Comparison of ENCODE assay signal across 8 cellular contexts in genomic region chr18:12307251-12307736, GRCh38. TPM values are rescaled to one million over a fixed set of nuclear protein-coding genes. Genes with fewer than 3 reads are reported as not detected.
DNase-seq lines count a peak whose midpoint lies in the region; ATAC-seq, FAIRE-seq and TF ChIP-seq lines count a peak whose summit lies in the region.

No MANE protein-coding gene starts in this region.

- FAIRE-seq in endothelial cell of umbilical vein (lab: Jason Lieb, UNC) (peak; percentile 81), urothelium cell line (lab: Jason Lieb, UNC) (no peak)

- H3K4me3 ChIP-seq in Peyer's patch, result peak overlapping the region; percentile 26 to 70 (median 58)
- peak overlapping the region; percentile 43 to 86 (median 69) for H3K4me3 ChIP-seq in endothelial cell of umbilical vein (replicated peaks in 1 of 3; ENCODE audit: insufficient read depth in 1 of 3, low read depth in 1 of 3, low read length in 3 of 3)
- no peak overlapping the region for H3K4me3 ChIP-seq in mucosa of descending colon

- peak; percentile 22 for ATAC-seq in mucosa of descending colon

- H3K4me1 ChIP-seq in Peyer's patch, result peaks cover 0 to 14% (median 7%) of the 10 kb centered on the region in 4 donors
- H3K4me1 ChIP-seq in endothelial cell of umbilical vein (ENCODE audit: control insufficient read depth, extremely low read depth, insufficient read depth, low read length), result peaks cover 23% of the 10 kb centered on the region
- H3K4me1 ChIP-seq in mucosa of descending colon (ENCODE audit: low read depth), result peaks cover 10% of the 10 kb centered on the region

- H3K9me3 ChIP-seq in Peyer's patch (peaks cover 0 to 2% (median 0%) of the 10 kb centered on the region in 4 donors), endothelial cell of umbilical vein (replicated peaks; ENCODE audit: control insufficient read depth, insufficient read depth, low read length) (no peaks in the 10 kb centered on the region), mucosa of descending colon (peaks cover 4% of the 10 kb centered on the region)

- intact Hi-C loops in endothelial cell of umbilical vein (cut with micrococcal nuclease), result loop anchor here (1.0 kb wide), 2 partner anchors 11 to 36 kb away; no protein-coding TSS in a partner anchor
- intact Hi-C loops in mucosa of descending colon (cut with DNase I, micrococcal nuclease), result no loop called here

- peak overlapping the region; percentile 98 for H3K4me2 ChIP-seq in endothelial cell of umbilical vein (ENCODE audit: insufficient read depth, low read length)

- DNase-seq in activated naive CD4-positive, alpha-beta T cell (lab: John Stamatoyannopoulos, UW), result no peak
- DNase-seq in Peyer's patch (peak in 1 of 3 donors; percentile 67), endothelial cell of umbilical vein (ENCODE audit: low read depth, low spot score) (peak; percentile 74), mucosa of descending colon (peak in 2 of 3 donors; percentile 41 to 42), urothelium cell line (ENCODE audit: low spot score) (peak; percentile 76), NCI-H510A (lab: John Stamatoyannopoulos, UW) (no peak), COLO668 (lab: John Stamatoyannopoulos, UW; ENCODE audit: unreplicated experiment) (no peak)

- POLR2A ChIA-PET in endothelial cell of umbilical vein (lab: Charles Lee), result interaction anchor here (0.6 to 4.0 kb wide), 11 partner anchors 10 to 43 kb away, joined by 4 to 46 read pairs (median 6); no protein-coding TSS in a partner anchor

- H3K4me1 Mint-ChIP-seq in activated naive CD4-positive, alpha-beta T cell treated with anti-CD3 and anti-CD28 coated beads, Interleukin-2, amount 50 U/mL, for 24 hours, result peaks cover 12% of the 10 kb centered on the region

- no peak overlapping the region for H3K27ac Mint-ChIP-seq in activated naive CD4-positive, alpha-beta T cell treated with anti-CD3 and anti-CD28 coated beads, Interleukin-2, amount 50 U/mL, for 24 hours

- H3K4me3 Mint-ChIP-seq in activated naive CD4-positive, alpha-beta T cell treated with anti-CD3 and anti-CD28 coated beads, Interleukin-2, amount 50 U/mL, for 24 hours, result peak overlapping the region; percentile 70

- TF ChIP-seq CTCF in Peyer's patch (IDR thresholded peaks at IDR 0.05) (no peak), endothelial cell of umbilical vein (IDR thresholded peaks at IDR 0.05; ENCODE audit: extremely low read depth in 1 of 2, insufficient read depth in 1 of 2, low read depth in 1 of 2, low read length in 2 of 2) (peak in 1 of 2 donors; percentile 33), mucosa of descending colon (IDR thresholded peaks at IDR 0.05) (no peak)

- no peaks in the 10 kb centered on the region for H4K20me1 ChIP-seq in endothelial cell of umbilical vein (replicated peaks; ENCODE audit: control insufficient read depth, extremely low read depth, insufficient read depth, low read length)

- H3K27ac ChIP-seq in Peyer's patch (peak overlapping the region; percentile 80 to 98 (median 90)), endothelial cell of umbilical vein (ENCODE audit: insufficient read depth, low read depth, low read length) (peak overlapping the region; percentile 76)

- peaks cover 8% of the 10 kb centered on the region for H3K36me3 Mint-ChIP-seq in activated naive CD4-positive, alpha-beta T cell treated with anti-CD3 and anti-CD28 coated beads, Interleukin-2, amount 50 U/mL, for 24 hours

- peaks cover 56% of the 10 kb centered on the region for H3K79me2 ChIP-seq in endothelial cell of umbilical vein (ENCODE audit: control insufficient read depth, insufficient read depth, low read length)

- peaks cover 5% of the 10 kb centered on the region for H3K9me3 Mint-ChIP-seq in activated naive CD4-positive, alpha-beta T cell treated with anti-CD3 and anti-CD28 coated beads, Interleukin-2, amount 50 U/mL, for 24 hours

- peak overlapping the region; percentile 81 for H2AFZ ChIP-seq in endothelial cell of umbilical vein (ENCODE audit: low read depth, low read length)

- no peaks in the 10 kb centered on the region for H3K9me1 ChIP-seq in endothelial cell of umbilical vein (replicated peaks; ENCODE audit: control insufficient read depth, extremely low read depth, insufficient read depth, low read length)

- H3K27me3 Mint-ChIP-seq in activated naive CD4-positive, alpha-beta T cell treated with anti-CD3 and anti-CD28 coated beads, Interleukin-2, amount 50 U/mL, for 24 hours, result peaks cover 36% of the 10 kb centered on the region

- H3K36me3 ChIP-seq in Peyer's patch (peaks cover 0 to 7% (median 0%) of the 10 kb centered on the region in 3 donors), endothelial cell of umbilical vein (ENCODE audit: control insufficient read depth in 2 of 2, extremely low read depth in 1 of 2, insufficient read depth in 2 of 2, low read length in 2 of 2) (peaks cover 2 to 8% of the 10 kb centered on the region in 2 experiments), mucosa of descending colon (ENCODE audit: low read depth) (no peaks in the 10 kb centered on the region)

- no peak for TF ChIP-seq POLR2A in Peyer's patch (IDR thresholded peaks at IDR 0.05)
- TF ChIP-seq POLR2A in endothelial cell of umbilical vein (IDR thresholded peaks at IDR 0.05; ENCODE audit: low read depth, low read length), result no peak

- H3K27me3 ChIP-seq in Peyer's patch (no peaks in the 10 kb centered on the region), endothelial cell of umbilical vein (ENCODE audit: control insufficient read depth in 2 of 2, insufficient read depth in 2 of 2, low read length in 2 of 2) (no peaks in the 10 kb centered on the region)

- dilution Hi-C loops in endothelial cell of umbilical vein (cut with MboI; ENCODE audit: extremely low pct_ligation_motif_present, low sequenced_read_pairs), result no loop called here

- CTCF ChIA-PET in endothelial cell of umbilical vein (lab: Charles Lee), result interaction anchor here (0.9 to 4.7 kb wide), 10 partner anchors 8 to 71 kb away, joined by 3 to 109 read pairs (median 12); no protein-coding TSS in a partner anchor

- H3K9ac ChIP-seq in endothelial cell of umbilical vein (replicated peaks; ENCODE audit: extremely low read depth, insufficient read depth, low read length), result peak overlapping the region; percentile 79

- TSS peak; percentile 26 for BruUV-seq in endothelial cell of umbilical vein (replicated peaks; lab: Mats Ljungman, UMichigan)

TF ChIP-seq in endothelial cell of umbilical vein, 7 proteins besides CTCF, POLR2A, EP300 and RAD21:
- TF ChIP-seq FOS (IDR thresholded peaks at IDR 0.05; ENCODE audit: borderline replicate concordance, insufficient read depth, low read length) (no peak), POLR2AphosphoS5 (IDR thresholded peaks at IDR 0.05; ENCODE audit: insufficient read depth, low read depth, low read length) (peak; percentile 6), MAX (IDR thresholded peaks at IDR 0.05; ENCODE audit: insufficient read depth, insufficient read length) (no peak)

RNA-seq across cellular contexts. Expression of gene TUBB6, which starts 0.7 kb away (rescaled TPM):
- total RNA-seq in Peyer's patch (100 to 1,000 TPM in 1 of 4 donors, 10 to 100 TPM in 3; 20.7 to 111 (median 50.5) TPM), endothelial cell of umbilical vein (440 and 449 TPM in 2 replicates), mucosa of descending colon (100 to 1,000 TPM in 1 of 3 donors, 10 to 100 TPM in 1, 1 to 10 TPM in 1; 9.2 to 116 (median 32.9) TPM)
- 747 and 957 TPM in 2 replicates for polyA plus RNA-seq in endothelial cell of umbilical vein
- 533 and 584 TPM in 2 replicates for polyA plus RNA-seq in endothelial cell of umbilical vein (2011; cell fraction: cytosol; rRNA removed)
- 404 and 414 TPM in 2 replicates for polyA plus RNA-seq in endothelial cell of umbilical vein (2011; cell fraction: nucleus; rRNA removed)
- 451 and 542 TPM in 2 replicates for polyA plus RNA-seq in endothelial cell of umbilical vein (2012)
- 433 and 508 TPM in 2 replicates for polyA minus RNA-seq in endothelial cell of umbilical vein
- 96.5 TPM for polyA minus RNA-seq in endothelial cell of umbilical vein (2011; cell fraction: cytosol; rRNA and poly(A)+ RNA removed)
- polyA minus RNA-seq in endothelial cell of umbilical vein (2011; cell fraction: nucleus; rRNA and poly(A)+ RNA removed), result 155 and 234 TPM in 2 replicates

RNA-seq across cellular contexts. Expression of gene CIDEA, which starts 53.1 kb away (rescaled TPM):
- total RNA-seq in Peyer's patch (not detected), endothelial cell of umbilical vein (0.42 and 1.8 TPM in 2 replicates), mucosa of descending colon (under 1 TPM in 2 of 3 donors, not detected in 1; 0.58 to 0.98 TPM)
- not detected in 2 replicates for polyA plus RNA-seq in endothelial cell of umbilical vein
- not detected in 2 replicates for polyA plus RNA-seq in endothelial cell of umbilical vein (2011; cell fraction: cytosol; rRNA removed)
- polyA plus RNA-seq in endothelial cell of umbilical vein (2011; cell fraction: nucleus; rRNA removed), result not detected in 2 replicates
- not detected in 2 replicates for polyA plus RNA-seq in endothelial cell of umbilical vein (2012)
- polyA minus RNA-seq in endothelial cell of umbilical vein, result not detected in 2 replicates
- polyA minus RNA-seq in endothelial cell of umbilical vein (2011; cell fraction: cytosol; rRNA and poly(A)+ RNA removed), result not detected
- polyA minus RNA-seq in endothelial cell of umbilical vein (2011; cell fraction: nucleus; rRNA and poly(A)+ RNA removed), result not detected in 2 replicates

Comparison
In these comparisons a context has a peak if more than half of its experiments do, and no peak if none do; other contexts are left out.
1. DNase-seq: peak in endothelial cell of umbilical vein (single experiment), mucosa of descending colon (2 of 3) and urothelium cell line (single experiment); none in activated naive CD4-positive, alpha-beta T cell (0 of 4), NCI-H510A (single experiment) and COLO668 (single experiment).